ENCODE assay signal across 11 cellular contexts in genomic region chr9:121725008-121725795, GRCh38.
A peak's percentile ranks its signal among the peaks of the same experiment; 100 is the strongest.
DNase-seq lines count a peak whose midpoint lies in the region; ATAC-seq and TF ChIP-seq lines count a peak whose summit lies in the region.
"Had no signal": no experiment of that assay in that cellular context is flagged by ENCODE, and none has a peak within 500 bp of the region (broad histone marks: within the 10 kb centered on the region; RNA-seq: fewer than 3 reads in every experiment).

No MANE protein-coding gene starts in this region.

- intact Hi-C loops in A673 (cut with micrococcal nuclease; ENCODE audit: unreplicated experiment), result no loop called here

- peak overlapping the region; percentile 36 for H3K27ac Mint-ChIP-seq in neural crest cell (ENCODE audit: unreplicated experiment)
- H3K27ac Mint-ChIP-seq: activated naive CD8-positive, alpha-beta T cell; CD4-positive, alpha-beta T cell had no signal

- no TSS peak for BruUV-seq in A673 (replicated peaks; lab: Mats Ljungman, UMichigan)

- no peaks in the 10 kb centered on the region for H3K36me3 Mint-ChIP-seq in neural crest cell (ENCODE audit: low read depth)
- H3K36me3 Mint-ChIP-seq: activated naive CD8-positive, alpha-beta T cell had no signal

- H3K9me3 Mint-ChIP-seq in neural crest cell, result no peaks in the 10 kb centered on the region
- H3K9me3 Mint-ChIP-seq: CD4-positive, alpha-beta T cell had no signal

- DNase-seq in A673 (ENCODE audit: low spot score), result peak; percentile 28
- peak; percentile 96 for DNase-seq in fibroblast of the conjunctiva (ENCODE audit: low read depth)
- no peak for DNase-seq in neural crest cell (ENCODE audit: low read depth, low spot score)
- no peak for DNase-seq in NCI-H1417 treated with DMSO at 0.1 percent for 48 hours (lab: John Stamatoyannopoulos, UW)
- DNase-seq: CD4-positive, alpha-beta T cell; NK-92 treated with Interleukin-12 subunit alpha and Interleukin-12 subunit beta, amount 100 ng/mL, for 24 hours had no signal

- POLR2A ChIA-PET in A673 (lab: Charles Lee; ENCODE audit: low non-redundant PET), result no interaction called here

- no peak overlapping the region for H3K4me3 ChIP-seq in A673 (ENCODE audit: low read depth, low read length, poor library complexity, severe bottlenecking)

- H3K27ac ChIP-seq in A673 (ENCODE audit: low read depth, low read length, poor library complexity, severe bottlenecking), result no peak overlapping the region

- no peaks in the 10 kb centered on the region for H3K27me3 ChIP-seq in A673 (replicated peaks; ENCODE audit: insufficient read depth, low read depth, low read length, poor library complexity)

- no peaks in the 10 kb centered on the region for H3K4me1 ChIP-seq in A673 (ENCODE audit: insufficient read depth, low read length, poor library complexity, severe bottlenecking)

- H3K9me3 ChIP-seq in A673 (ENCODE audit: low read depth, low read length, poor library complexity, severe bottlenecking), result no peaks in the 10 kb centered on the region

- no peaks in the 10 kb centered on the region for H3K27me3 Mint-ChIP-seq in neural crest cell (ENCODE audit: low read depth)
- H3K27me3 Mint-ChIP-seq: activated naive CD8-positive, alpha-beta T cell had no signal

- peaks cover 49% of the 10 kb centered on the region for H3K4me1 Mint-ChIP-seq in neural crest cell

- peak; percentile 50 for ATAC-seq in SK-N-SH treated with all-trans-retinoic acid at 6 μM for 48 hours
- ATAC-seq in GM18867 (IDR thresholded peaks at IDR 0.05; ENCODE audit: unreplicated experiment), result no peak
- ATAC-seq in HG02759 (IDR thresholded peaks at IDR 0.05; ENCODE audit: unreplicated experiment), result no peak
- ATAC-seq in HG02763 (IDR thresholded peaks at IDR 0.05; ENCODE audit: unreplicated experiment), result no peak

- H3K36me3 ChIP-seq in A673 (ENCODE audit: insufficient read depth, low read length, poor library complexity, severe bottlenecking), result no peaks in the 10 kb centered on the region

- H3K4me3 Mint-ChIP-seq in neural crest cell, result peak overlapping the region; percentile 7
- H3K4me3 Mint-ChIP-seq: activated naive CD8-positive, alpha-beta T cell; CD4-positive, alpha-beta T cell had no signal

- no peak for TF ChIP-seq CTCF in A673 (conservative IDR thresholded peaks at IDR 0.05; ENCODE audit: low read depth, low read length)
- no peak for TF ChIP-seq CTCF in neural crest cell (conservative IDR thresholded peaks at IDR 0.05)

- CTCF ChIA-PET in A673 (lab: Charles Lee), result no interaction called here

TF ChIP-seq in SK-N-SH treated with all-trans-retinoic acid at 6 μM for 48 hours, 23 proteins besides CTCF, POLR2A, EP300 and RAD21:
- TF ChIP-seq CREB5 (CRISPR knock-in tag; IDR thresholded peaks at IDR 0.05; ENCODE audit: low read depth) (peak; percentile 91), CSDC2 (CRISPR knock-in tag; IDR thresholded peaks at IDR 0.05) (0 out of 2 replicates have a peak, but pooled peaks have one; percentile 41), POU6F1 (CRISPR knock-in tag; IDR thresholded peaks at IDR 0.05; ENCODE audit: borderline replicate concordance, low read depth) (no peak), OSR1 (CRISPR knock-in tag; IDR thresholded peaks at IDR 0.05) (no peak), TSHZ2 (CRISPR knock-in tag; IDR thresholded peaks at IDR 0.05) (peak; percentile 53; the same call in 1 of the 2 replicates), SNAI2 (CRISPR knock-in tag; IDR thresholded peaks at IDR 0.05) (peak; percentile 73; the same call in 1 of the 2 replicates), ISL1 (CRISPR knock-in tag; IDR thresholded peaks at IDR 0.05) (peak; percentile 57; the same call in 1 of the 2 replicates), ZFP3 (CRISPR knock-in tag; IDR thresholded peaks at IDR 0.05) (peak; percentile 71; the same call in 1 of the 2 replicates), TCF4 (CRISPR knock-in tag; IDR thresholded peaks at IDR 0.05; ENCODE audit: borderline replicate concordance) (0 out of 2 replicates have a peak, but pooled peaks have one; percentile 34)

Comparison
In these comparisons a context has a peak if more than half of its experiments do, and no peak if none do; other contexts are left out.
1. DNase-seq: peak in A673 (single experiment) and fibroblast of the conjunctiva (single experiment); none in neural crest cell (single experiment) and NCI-H1417 treated with DMSO at 0.1 percent for 48 hours (single experiment).